ENCODE assay signal across 8 cellular contexts in the genomic region with DNA sequence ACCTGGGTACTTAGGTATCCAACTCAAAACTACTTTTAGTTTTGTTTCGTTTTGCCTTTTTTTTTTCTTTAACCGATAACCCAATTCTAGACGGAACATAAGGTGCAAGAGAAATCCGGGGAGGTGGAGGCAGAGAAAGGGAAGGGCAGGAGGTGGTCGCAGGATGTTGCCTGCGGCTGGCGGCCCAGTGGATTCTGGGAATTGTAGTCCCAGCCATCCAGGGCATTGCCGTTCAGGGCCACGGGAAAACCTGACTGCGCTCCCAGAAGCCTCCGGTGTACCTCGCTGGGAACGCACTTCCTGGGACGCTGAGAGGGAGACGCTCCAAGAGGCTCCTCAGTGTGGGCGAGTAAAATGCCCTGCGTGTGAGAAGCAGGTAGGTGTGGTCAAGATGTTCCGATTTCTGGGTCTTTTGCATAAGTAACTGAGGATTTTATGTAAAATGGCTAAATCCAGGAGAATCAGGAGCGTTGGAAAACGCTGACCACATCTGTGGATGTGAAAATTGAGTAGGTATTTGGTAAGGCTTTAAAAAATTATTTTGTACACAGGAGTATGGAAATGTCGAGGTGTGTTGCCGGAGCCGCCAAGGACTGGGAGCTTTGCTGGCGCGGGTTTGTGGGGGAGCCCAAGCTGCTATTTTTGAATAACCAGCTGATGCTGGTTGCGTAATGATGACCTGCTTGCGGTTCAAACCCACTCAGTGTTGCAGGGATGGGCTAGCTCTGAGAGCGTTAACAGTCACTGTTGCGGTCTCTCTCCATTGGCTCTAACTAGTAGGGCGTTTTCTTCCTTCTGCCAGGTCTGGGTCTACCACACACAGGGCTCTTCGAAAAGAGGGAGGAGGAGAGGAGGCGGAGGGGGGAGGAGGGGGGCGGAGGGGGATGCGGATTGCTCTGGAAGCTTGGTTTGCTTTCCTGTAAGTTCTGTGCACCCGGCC. TPM values are rescaled to one million over a fixed set of nuclear protein-coding genes. Genes with fewer than 3 reads are reported as not detected.
A peak's percentile ranks its signal among the peaks of the same experiment; 100 is the strongest.
DNase-seq lines count a peak whose midpoint lies in the region; ATAC-seq and TF ChIP-seq lines count a peak whose summit lies in the region.

Gene CLDN12, plus strand, starts transcription at position 288 of the 940 bp plus-strand sequence. CDS start 9,216 bp downstream, outside the sequence.

- no peaks in the 10 kb centered on the region for H3K27me3 ChIP-seq in kidney epithelial cell (ENCODE audit: control insufficient read depth, insufficient read depth, low read length)

- peak within 1 kb of the TSS; percentile 88 for H3K4me3 Mint-ChIP-seq in chondrocyte (ENCODE audit: unreplicated experiment)

- peaks cover 2% of the 10 kb centered on the region for H3K27me3 Mint-ChIP-seq in chondrocyte (ENCODE audit: low read depth)

- H3K4me3 ChIP-seq in kidney epithelial cell (ENCODE audit: low read depth, low read length), result peak within 1 kb of the TSS; percentile 92

- peaks cover 18% of the 10 kb centered on the region for H3K4me1 Mint-ChIP-seq in chondrocyte (ENCODE audit: low read depth)

- peak within 1 kb of the TSS; percentile 98 for H3K27ac Mint-ChIP-seq in chondrocyte (ENCODE audit: unreplicated experiment)

- ATAC-seq in GM19043 (IDR thresholded peaks at IDR 0.05; ENCODE audit: low read depth, unreplicated experiment), result peak; percentile 95
- peak; percentile 98 for ATAC-seq in HG03354 (IDR thresholded peaks at IDR 0.05; ENCODE audit: poor library complexity, severe bottlenecking, unreplicated experiment)

- H3K36me3 Mint-ChIP-seq in chondrocyte (ENCODE audit: low read depth), result peaks cover 5% of the 10 kb centered on the region

- peaks cover 21% of the 10 kb centered on the region for H3K9me3 Mint-ChIP-seq in chondrocyte (ENCODE audit: low read depth)

- peak; percentile 15 for TF ChIP-seq CTCF in chondrocyte (IDR thresholded peaks at IDR 0.05)
- no peak for TF ChIP-seq CTCF in kidney epithelial cell (IDR thresholded peaks at IDR 0.05; ENCODE audit: insufficient read depth, low read length, poor library complexity, severe bottlenecking)

- peak; percentile 97 to 98 for DNase-seq in AML-193 (lab: John Stamatoyannopoulos, UW)
- peak; percentile 65 to 87 for DNase-seq in NCI-H446 (lab: John Stamatoyannopoulos, UW)
- DNase-seq in activated CD4-positive, alpha-beta T cell treated with anti-CD3 and anti-CD28 coated beads for 1 hour, result peak; percentile 49
- peak; percentile 92 for DNase-seq in chondrocyte (ENCODE audit: low spot score)
- peak; percentile 99 for DNase-seq in kidney epithelial cell (ENCODE audit: low read depth)
- peak; percentile 59 to 65 for DNase-seq in stimulated activated CD4-positive, alpha-beta T cell treated with anti-CD3 and anti-CD28 coated beads, Interleukin-15, amount 100 ng/mL, for 48 hours (ENCODE audit: low read depth in 2 of 2)

- H3K36me3 ChIP-seq in kidney epithelial cell (ENCODE audit: control insufficient read depth, insufficient read depth, low read length), result no peaks in the 10 kb centered on the region

RNA-seq across cellular contexts. Expression of gene CLDN12, which starts in this region (rescaled TPM):
- total RNA-seq in chondrocyte (21.0 to 29.5 TPM (median 27.6 TPM) in 3 replicates), kidney epithelial cell (62.7 and 63.3 TPM in 2 replicates)

Comparison
In these comparisons a context has a peak if more than half of its experiments do, and no peak if none do; other contexts are left out.
1. Peak in every context shown above with its lines: DNase-seq, ATAC-seq and H3K4me3 ChIP-seq.
2. DNase-seq: peak in every context shown above with its lines; median percentile 99 in kidney epithelial cell; 98 in AML-193; 92 in chondrocyte; 76 in NCI-H446; 62 in stimulated activated CD4-positive, alpha-beta T cell treated with anti-CD3 and anti-CD28 coated beads, Interleukin-15, amount 100 ng/mL, for 48 hours; 49 in activated CD4-positive, alpha-beta T cell treated with anti-CD3 and anti-CD28 coated beads for 1 hour.